In genomic region chr1:56080123-56080522, GRCh38 we compare ENCODE assay signal across 26 cellular contexts.
DNase-seq lines count a peak whose midpoint lies in the region; TF ChIP-seq lines count a peak whose summit lies in the region.
"Had no signal": no experiment of that assay in that cellular context is flagged by ENCODE, and none has a peak within 500 bp of the region (broad histone marks: within the 10 kb centered on the region; RNA-seq: fewer than 3 reads in every experiment).

No MANE protein-coding gene starts in this region.

- H3K4me1 ChIP-seq in breast epithelium (no peaks in the 10 kb centered on the region), smooth muscle cell (ENCODE audit: low read depth) (peaks cover 7% of the 10 kb centered on the region), PC-9 (replicated peaks; ENCODE audit: insufficient read depth) (no peaks in the 10 kb centered on the region)
- H3K4me1 ChIP-seq: parathyroid adenoma had no signal

- DNase-seq in MCF 10A (ENCODE audit: unreplicated experiment) (peak; percentile 51), breast epithelium (ENCODE audit: low spot score in 2 of 2) (no peak), MV-4-11 (lab: John Stamatoyannopoulos, UW) (peak; percentile 2), epithelial cell of esophagus (ENCODE audit: low read depth) (peak; percentile 43), smooth muscle cell (lab: John Stamatoyannopoulos, UW; ENCODE audit: unreplicated experiment) (no peak), SKM-1 (lab: John Stamatoyannopoulos, UW; ENCODE audit: unreplicated experiment) (no peak), mesenteric fat pad (ENCODE audit: low spot score) (no peak), PC-9 (no peak)
- DNase-seq: 8988T; activated CD4-positive, CD25-positive, alpha-beta regulatory T cell treated with anti-CD3 and anti-CD28 coated beads, Interleukin-2, amount 50 U/mL, for 72 hours; activated CD8-positive, alpha-beta T cell treated with anti-CD3 and anti-CD28 coated beads for 36 hours; activated effector memory CD4-positive, alpha-beta T cell treated with Interleukin-2 at 50 U/mL for 16 hours; activated naive CD8-positive, alpha-beta T cell treated with anti-CD3 and anti-CD28 coated beads for 36 hours; COR-L47; DMS79; hippocampal formation; immature natural killer cell; NCI-H1105; NCI-H2029 treated with DMSO at 0.1 percent for 48 hours; NCI-H2227 treated with DMSO at 0.1 percent for 48 hours; NCI-H748 treated with DMSO at 0.1 percent for 48 hours; SHP77; stimulated activated CD8-positive, alpha-beta memory T cell treated with anti-CD3 and anti-CD28 coated beads, Interleukin-4, amount 100 ng/mL, for 48 hours had no signal

- no peak overlapping the region for H3K4me3 Mint-ChIP-seq in MCF 10A (ENCODE audit: unreplicated experiment)
- H3K4me3 Mint-ChIP-seq: activated CD8-positive, alpha-beta T cell treated with anti-CD3 and anti-CD28 coated beads for 36 hours; activated naive CD8-positive, alpha-beta T cell treated with anti-CD3 and anti-CD28 coated beads for 36 hours; immature natural killer cell; type B pancreatic cell had no signal

- POLR2A ChIA-PET in MCF 10A (lab: Yijun Ruan, JAX), result interaction anchor here (0.6 to 0.9 kb wide), 3 partner anchors 19 to 352 kb away, joined by 3 to 4 read pairs (median 3); no protein-coding TSS in a partner anchor
- POLR2A ChIA-PET in PC-9 (lab: Charles Lee; ENCODE audit: unreplicated experiment), result no interaction called here

- TF ChIP-seq CTCF in MCF 10A (IDR thresholded peaks at IDR 0.05; ENCODE audit: unreplicated experiment) (no peak), breast epithelium (IDR thresholded peaks at IDR 0.05) (no peak), epithelial cell of esophagus (IDR thresholded peaks at IDR 0.05; ENCODE audit: insufficient read depth, low read depth, low read length, missing control alignments) (no peak), smooth muscle cell (IDR thresholded peaks at IDR 0.05; ENCODE audit: borderline replicate concordance, insufficient read depth, poor library complexity, severe bottlenecking) (no peak), PC-9 (conservative IDR thresholded peaks at IDR 0.05) (no peak)

- no peaks in the 10 kb centered on the region for H3K36me3 Mint-ChIP-seq in MCF 10A (ENCODE audit: insufficient read depth, unreplicated experiment)
- H3K36me3 Mint-ChIP-seq: activated naive CD8-positive, alpha-beta T cell treated with anti-CD3 and anti-CD28 coated beads for 36 hours; immature natural killer cell; type B pancreatic cell had no signal

- intact Hi-C loops in MCF 10A (cut with micrococcal nuclease), result no loop called here
- intact Hi-C loops in breast epithelium (cut with DNase I; ENCODE audit: low total_unique reads), result no loop called here
- intact Hi-C loops in PC-9 (cut with micrococcal nuclease; ENCODE audit: unreplicated experiment), result no loop called here

- H3K9ac ChIP-seq in smooth muscle cell (ENCODE audit: low read depth), result no peak overlapping the region
- H3K9ac ChIP-seq: parathyroid adenoma had no signal

- peak overlapping the region; percentile 48 for H3K4me2 ChIP-seq in smooth muscle cell
- no peak overlapping the region for H3K4me2 ChIP-seq in PC-9

- H3K27me3 Mint-ChIP-seq in MCF 10A (ENCODE audit: insufficient read depth, unreplicated experiment), result no peaks in the 10 kb centered on the region
- H3K27me3 Mint-ChIP-seq: activated CD8-positive, alpha-beta T cell treated with anti-CD3 and anti-CD28 coated beads for 36 hours; activated naive CD8-positive, alpha-beta T cell treated with anti-CD3 and anti-CD28 coated beads for 36 hours had no signal

- peaks cover 24% of the 10 kb centered on the region for H3K4me1 Mint-ChIP-seq in MCF 10A (ENCODE audit: insufficient read depth, unreplicated experiment)
- H3K4me1 Mint-ChIP-seq: activated naive CD8-positive, alpha-beta T cell treated with anti-CD3 and anti-CD28 coated beads for 36 hours; immature natural killer cell had no signal

- H3F3A ChIP-seq in smooth muscle cell (ENCODE audit: low read depth) (peaks cover 5% of the 10 kb centered on the region), PC-9 (ENCODE audit: insufficient read depth, low read depth) (no peaks in the 10 kb centered on the region)

- H3K4me3 ChIP-seq in breast epithelium (no peak overlapping the region), epithelial cell of esophagus (ENCODE audit: low read length) (no peak overlapping the region), smooth muscle cell (no peak overlapping the region), PC-9 (no peak overlapping the region)

- H3K27me3 ChIP-seq in breast epithelium (no peaks in the 10 kb centered on the region), smooth muscle cell (ENCODE audit: low read depth) (no peaks in the 10 kb centered on the region), PC-9 (ENCODE audit: insufficient read depth, low read depth) (no peaks in the 10 kb centered on the region)

- no peaks in the 10 kb centered on the region for H3K36me3 ChIP-seq in breast epithelium
- no peaks in the 10 kb centered on the region for H3K36me3 ChIP-seq in smooth muscle cell (ENCODE audit: low read depth)
- H3K36me3 ChIP-seq in PC-9 (ENCODE audit: low read depth), result no peaks in the 10 kb centered on the region

- no peaks in the 10 kb centered on the region for H3K9me2 ChIP-seq in PC-9 (ENCODE audit: insufficient read depth)

- H3K27ac Mint-ChIP-seq in MCF 10A (ENCODE audit: low read depth, unreplicated experiment), result peak overlapping the region; percentile 83
- H3K27ac Mint-ChIP-seq: activated CD8-positive, alpha-beta T cell treated with anti-CD3 and anti-CD28 coated beads for 36 hours; activated naive CD8-positive, alpha-beta T cell treated with anti-CD3 and anti-CD28 coated beads for 36 hours; immature natural killer cell; type B pancreatic cell had no signal

- BruUV-seq in MCF 10A (replicated peaks; lab: Mats Ljungman, UMichigan) (no TSS peak), PC-9 (replicated peaks; lab: Mats Ljungman, UMichigan) (no TSS peak)

- H2AFZ ChIP-seq in smooth muscle cell (ENCODE audit: low read depth) (no peak overlapping the region), PC-9 (no peak overlapping the region)
- H2AFZ ChIP-seq: parathyroid adenoma had no signal

- no peaks in the 10 kb centered on the region for H3K79me2 ChIP-seq in smooth muscle cell (ENCODE audit: low read depth)
- no peaks in the 10 kb centered on the region for H3K79me2 ChIP-seq in PC-9 (ENCODE audit: low read depth)
- H3K79me2 ChIP-seq: parathyroid adenoma had no signal

- TF ChIP-seq POLR2A in breast epithelium (IDR thresholded peaks at IDR 0.05), result no peak

- H4K20me1 ChIP-seq in smooth muscle cell (ENCODE audit: low read depth), result no peaks in the 10 kb centered on the region
- no peaks in the 10 kb centered on the region for H4K20me1 ChIP-seq in PC-9 (ENCODE audit: insufficient read depth)

- H3K27ac ChIP-seq in breast epithelium, result peak overlapping the region in 1 of 2 donors; percentile 43
- peak overlapping the region; percentile 71 for H3K27ac ChIP-seq in smooth muscle cell (ENCODE audit: low read depth)
- no peak overlapping the region for H3K27ac ChIP-seq in PC-9
- H3K27ac ChIP-seq: HL-60, parathyroid adenoma had no signal

- CTCF ChIA-PET in MCF 10A (lab: Yijun Ruan, JAX) (interaction anchor here (0.8 kb wide), 1 partner anchor 98 kb away, joined by 3 read pairs; no protein-coding TSS in a partner anchor), PC-9 (lab: Charles Lee) (interaction anchor here (0.5 kb wide), 1 partner anchor 9 kb away, joined by 9 read pairs; no protein-coding TSS in a partner anchor)

- H3K9me3 ChIP-seq in breast epithelium (no peaks in the 10 kb centered on the region), smooth muscle cell (replicated peaks; ENCODE audit: low read depth) (no peaks in the 10 kb centered on the region), PC-9 (ENCODE audit: insufficient read depth, low read depth) (no peaks in the 10 kb centered on the region)

- WGBS in smooth muscle cell (ENCODE audit: low lambda C conversion rate), result 35% methylated on average over 5 of the region's 5 CpGs

- no peaks in the 10 kb centered on the region for H3K9me3 Mint-ChIP-seq in MCF 10A (ENCODE audit: unreplicated experiment)
- H3K9me3 Mint-ChIP-seq: activated CD8-positive, alpha-beta T cell treated with anti-CD3 and anti-CD28 coated beads for 36 hours; activated naive CD8-positive, alpha-beta T cell treated with anti-CD3 and anti-CD28 coated beads for 36 hours; type B pancreatic cell had no signal

Comparison
In these comparisons a context has a peak if more than half of its experiments do, and no peak if none do; other contexts are left out.
1. DNase-seq: peak in MCF 10A (single experiment), MV-4-11 (single experiment) and epithelial cell of esophagus (single experiment); none in breast epithelium (0 of 2), smooth muscle cell (single experiment), SKM-1 (single experiment), mesenteric fat pad (single experiment) and PC-9 (0 of 2).